12 cellular contexts compared by ENCODE assay signal in genomic region chr4:185171373-185172071, GRCh38. TPM values are rescaled to one million over a fixed set of nuclear protein-coding genes. Genes with fewer than 3 reads are reported as not detected.
DNase-seq lines count a peak whose midpoint lies in the region; ATAC-seq and TF ChIP-seq lines count a peak whose summit lies in the region.
"Had no signal": no experiment of that assay in that cellular context is flagged by ENCODE, and none has a peak within 500 bp of the region (broad histone marks: within the 10 kb centered on the region; RNA-seq: fewer than 3 reads in every experiment).

No MANE protein-coding gene starts in this region.

- no peak overlapping the region for H2AK5ac ChIP-seq in neuronal stem cell (ENCODE audit: low read depth, low read length)

- no CpG with 5 or more reads among the region's 2 CpGs for WGBS in neuronal stem cell (ENCODE audit: extremely low coverage in 2 of 2, insufficient read length in 2 of 2, insufficient replicate concordance in 1 of 2), 2 donors

- peaks cover 0 to 4% of the 10 kb centered on the region in 2 donors for H3K4me1 ChIP-seq in neuronal stem cell (ENCODE audit: control insufficient read depth in 2 of 2, insufficient read depth in 1 of 2, low read depth in 1 of 2, low read length in 2 of 2)

- TF ChIP-seq CTCF in brain (conservative IDR thresholded peaks at IDR 0.05) = no peak

- H3K23ac ChIP-seq in neuronal stem cell (ENCODE audit: low read depth, low read length, poor library complexity) = no peak overlapping the region

- H3K27me3 Mint-ChIP-seq in brain = no peaks in the 10 kb centered on the region

- no peak overlapping the region for H2BK5ac ChIP-seq in neuronal stem cell (ENCODE audit: low read length)

- peaks cover 61% of the 10 kb centered on the region for H3K36me3 Mint-ChIP-seq in brain

- no peak overlapping the region for H3K4me3 ChIP-seq in neuronal stem cell (ENCODE audit: low read length in 2 of 2)
- H3K4me3 ChIP-seq: skin epidermis had no signal

- H2BK12ac ChIP-seq in neuronal stem cell (ENCODE audit: low read length) = no peak overlapping the region

- H3K4me3 Mint-ChIP-seq in brain = no peak overlapping the region

- H3K27me3 ChIP-seq in neuronal stem cell (ENCODE audit: control insufficient read depth in 3 of 3, insufficient read depth in 3 of 3, low read depth in 1 of 3, low read length in 3 of 3) = no peaks in the 10 kb centered on the region

- ATAC-seq in GM18508 (IDR thresholded peaks at IDR 0.05; ENCODE audit: insufficient read depth, unreplicated experiment) = peak; percentile 87
- ATAC-seq in GM21526 (IDR thresholded peaks at IDR 0.05; ENCODE audit: low FRiP score, unreplicated experiment) = peak; percentile 86
- peak; percentile 74 for ATAC-seq in HG03097 (IDR thresholded peaks at IDR 0.05; ENCODE audit: low FRiP score, unreplicated experiment)
- ATAC-seq in left colon = no peak

- H2BK120ac ChIP-seq in neuronal stem cell (ENCODE audit: low read depth, low read length) = no peak overlapping the region

- DNase-seq in left colon (no peak), neuronal stem cell (ENCODE audit: low spot score) (no peak), NCI-H1105 treated with DMSO at 0.1 percent for 48 hours (lab: John Stamatoyannopoulos, UW) (no peak), glomerular visceral epithelial cell (ENCODE audit: extremely low spot score) (no peak)
- DNase-seq: C1 segment of cervical spinal cord, cortex of kidney, NCI-H1694 had no signal

- H3K9me3 ChIP-seq in neuronal stem cell (replicated peaks in 1 of 2; ENCODE audit: control insufficient read depth in 2 of 2, insufficient read depth in 1 of 2, low read depth in 1 of 2, low read length in 2 of 2) = no peaks in the 10 kb centered on the region

- H3K27ac ChIP-seq in neuronal stem cell (replicated peaks; ENCODE audit: low read length) = no peak overlapping the region
- H3K27ac ChIP-seq: skin epidermis had no signal

- H3K79me1 ChIP-seq in neuronal stem cell (ENCODE audit: low read depth, low read length) = no peaks in the 10 kb centered on the region

- intact Hi-C loops in left colon (cut with DNase I, micrococcal nuclease) = no loop called here

- no peaks in the 10 kb centered on the region for H3K9me3 Mint-ChIP-seq in brain

- H2BK15ac ChIP-seq in neuronal stem cell (ENCODE audit: low read length) = no peak overlapping the region

- H3K4me2 ChIP-seq in neuronal stem cell (ENCODE audit: insufficient read depth, low read length, poor library complexity, severe bottlenecking) = no peak overlapping the region

- H3K14ac ChIP-seq in neuronal stem cell (ENCODE audit: low read length) = no peak overlapping the region

- no peak overlapping the region for H4K91ac ChIP-seq in neuronal stem cell (ENCODE audit: low read depth, low read length, poor library complexity)

- peaks cover 13% of the 10 kb centered on the region for H3K4me1 Mint-ChIP-seq in brain

- H3K18ac ChIP-seq in neuronal stem cell (ENCODE audit: low read length) = no peak overlapping the region

- no peak overlapping the region for H3K4ac ChIP-seq in neuronal stem cell (ENCODE audit: low read length)

- H2AFZ ChIP-seq in neuronal stem cell (ENCODE audit: low read length) = no peak overlapping the region

- H3K27ac Mint-ChIP-seq in brain = peak overlapping the region in 3 of 5 experiments; percentile 0 to 14 (median 7)

- no peak overlapping the region for H4K8ac ChIP-seq in neuronal stem cell (ENCODE audit: low read depth, low read length)

- no peak overlapping the region for H3K9ac ChIP-seq in neuronal stem cell (ENCODE audit: low read depth, low read length, poor library complexity)

- peaks cover 8 to 70% of the 10 kb centered on the region in 2 donors for H3K36me3 ChIP-seq in neuronal stem cell (replicated peaks in 1 of 2; ENCODE audit: control insufficient read depth in 2 of 2, insufficient read depth in 2 of 2, low read length in 2 of 2)

RNA-seq across cellular contexts. Expression of gene SLC25A4, which starts 28.5 kb away (rescaled TPM):
- polyA plus RNA-seq in brain (ENCODE audit: insufficient read depth, low read depth, low replicate concordance) = 37.8 TPM
- total RNA-seq in left colon = 10 to 100 TPM; 37.9 to 43.9 TPM
- polyA plus RNA-seq in neuronal stem cell (2013, experiment 1 of 2) = 13.8 TPM
- 14.1 TPM for polyA plus RNA-seq in neuronal stem cell (2013, experiment 2 of 2)

RNA-seq across cellular contexts. Expression of gene CFAP97, which starts 32.3 kb away (rescaled TPM):
- polyA plus RNA-seq in brain (ENCODE audit: insufficient read depth, low read depth, low replicate concordance) = 6.2 TPM
- 10 to 100 TPM; 13.9 to 14.0 TPM for total RNA-seq in left colon
- polyA plus RNA-seq in neuronal stem cell (2013, experiment 1 of 2) = 47.3 TPM
- polyA plus RNA-seq in neuronal stem cell (2013, experiment 2 of 2) = 51.5 TPM

RNA-seq across cellular contexts. Expression of gene SNX25, which starts 37.9 kb away (rescaled TPM):
- polyA plus RNA-seq in brain (ENCODE audit: insufficient read depth, low read depth, low replicate concordance) = 2.2 TPM
- 10 to 100 TPM; 10.6 to 24.2 TPM for total RNA-seq in left colon
- 19.4 TPM for polyA plus RNA-seq in neuronal stem cell (2013, experiment 1 of 2)
- polyA plus RNA-seq in neuronal stem cell (2013, experiment 2 of 2) = 19.6 TPM
